1 cellular context compared by ENCODE assay signal in the genomic region with DNA sequence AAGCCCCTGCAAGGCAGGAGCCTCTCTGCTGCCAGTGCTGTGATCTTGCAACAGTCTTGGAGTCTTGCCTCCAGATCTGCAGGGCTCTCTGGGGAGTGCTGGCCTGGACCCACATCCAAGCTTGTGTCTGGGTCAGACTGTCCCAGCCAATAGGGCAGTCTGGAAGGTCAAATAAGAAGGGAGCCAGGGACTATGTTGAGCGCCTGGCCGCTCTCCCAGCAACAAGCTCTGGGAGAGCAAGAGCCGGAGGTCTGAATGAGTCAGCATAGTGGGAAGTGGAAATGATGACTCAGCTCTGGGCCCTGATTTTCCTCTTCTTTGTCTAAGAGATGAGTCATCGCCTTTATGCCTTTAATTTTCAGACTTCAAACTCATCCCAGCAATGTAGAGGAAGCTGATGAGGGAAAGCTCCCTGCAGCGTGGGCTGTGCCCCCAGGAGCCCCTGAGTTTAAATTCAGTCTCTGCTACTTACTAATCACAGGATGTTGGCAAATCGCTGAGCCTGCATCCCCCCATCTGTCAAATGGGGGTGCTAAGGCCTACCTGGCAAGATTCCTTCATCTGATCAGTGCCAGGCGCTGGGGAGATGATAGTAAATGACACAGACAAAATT.
TF ChIP-seq lines count a peak whose summit lies in the region.

No MANE protein-coding gene starts in this region.

TF ChIP-seq in HepG2, 621 proteins besides CTCF, POLR2A, EP300 and RAD21 (continued from another document and continues in another):
- TF ChIP-seq, protein P1, sequence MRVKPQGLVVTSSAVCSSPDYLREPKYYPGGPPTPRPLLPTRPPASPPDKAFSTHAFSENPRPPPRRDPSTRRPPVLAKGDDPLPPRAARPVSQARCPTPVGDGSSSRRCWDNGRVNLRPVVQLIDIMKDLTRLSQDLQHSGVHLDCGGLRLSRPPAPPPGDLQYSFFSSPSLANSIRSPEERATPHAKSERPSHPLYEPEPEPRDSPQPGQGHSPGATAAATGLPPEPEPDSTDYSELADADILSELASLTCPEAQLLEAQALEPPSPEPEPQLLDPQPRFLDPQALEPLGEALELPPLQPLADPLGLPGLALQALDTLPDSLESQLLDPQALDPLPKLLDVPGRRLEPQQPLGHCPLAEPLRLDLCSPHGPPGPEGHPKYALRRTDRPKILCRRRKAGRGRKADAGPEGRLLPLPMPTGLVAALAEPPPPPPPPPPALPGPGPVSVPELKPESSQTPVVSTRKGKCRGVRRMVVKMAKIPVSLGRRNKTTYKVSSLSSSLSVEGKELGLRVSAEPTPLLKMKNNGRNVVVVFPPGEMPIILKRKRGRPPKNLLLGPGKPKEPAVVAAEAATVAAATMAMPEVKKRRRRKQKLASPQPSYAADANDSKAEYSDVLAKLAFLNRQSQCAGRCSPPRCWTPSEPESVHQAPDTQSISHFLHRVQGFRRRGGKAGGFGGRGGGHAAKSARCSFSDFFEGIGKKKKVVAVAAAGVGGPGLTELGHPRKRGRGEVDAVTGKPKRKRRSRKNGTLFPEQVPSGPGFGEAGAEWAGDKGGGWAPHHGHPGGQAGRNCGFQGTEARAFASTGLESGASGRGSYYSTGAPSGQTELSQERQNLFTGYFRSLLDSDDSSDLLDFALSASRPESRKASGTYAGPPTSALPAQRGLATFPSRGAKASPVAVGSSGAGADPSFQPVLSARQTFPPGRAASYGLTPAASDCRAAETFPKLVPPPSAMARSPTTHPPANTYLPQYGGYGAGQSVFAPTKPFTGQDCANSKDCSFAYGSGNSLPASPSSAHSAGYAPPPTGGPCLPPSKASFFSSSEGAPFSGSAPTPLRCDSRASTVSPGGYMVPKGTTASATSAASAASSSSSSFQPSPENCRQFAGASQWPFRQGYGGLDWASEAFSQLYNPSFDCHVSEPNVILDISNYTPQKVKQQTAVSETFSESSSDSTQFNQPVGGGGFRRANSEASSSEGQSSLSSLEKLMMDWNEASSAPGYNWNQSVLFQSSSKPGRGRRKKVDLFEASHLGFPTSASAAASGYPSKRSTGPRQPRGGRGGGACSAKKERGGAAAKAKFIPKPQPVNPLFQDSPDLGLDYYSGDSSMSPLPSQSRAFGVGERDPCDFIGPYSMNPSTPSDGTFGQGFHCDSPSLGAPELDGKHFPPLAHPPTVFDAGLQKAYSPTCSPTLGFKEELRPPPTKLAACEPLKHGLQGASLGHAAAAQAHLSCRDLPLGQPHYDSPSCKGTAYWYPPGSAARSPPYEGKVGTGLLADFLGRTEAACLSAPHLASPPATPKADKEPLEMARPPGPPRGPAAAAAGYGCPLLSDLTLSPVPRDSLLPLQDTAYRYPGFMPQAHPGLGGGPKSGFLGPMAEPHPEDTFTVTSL (CRISPR knock-in tag; IDR thresholded peaks at IDR 0.05; ENCODE audit: borderline replicate concordance) = peak; percentile 62; the same call in 1 of the 2 replicates
- TF ChIP-seq, protein P2, sequence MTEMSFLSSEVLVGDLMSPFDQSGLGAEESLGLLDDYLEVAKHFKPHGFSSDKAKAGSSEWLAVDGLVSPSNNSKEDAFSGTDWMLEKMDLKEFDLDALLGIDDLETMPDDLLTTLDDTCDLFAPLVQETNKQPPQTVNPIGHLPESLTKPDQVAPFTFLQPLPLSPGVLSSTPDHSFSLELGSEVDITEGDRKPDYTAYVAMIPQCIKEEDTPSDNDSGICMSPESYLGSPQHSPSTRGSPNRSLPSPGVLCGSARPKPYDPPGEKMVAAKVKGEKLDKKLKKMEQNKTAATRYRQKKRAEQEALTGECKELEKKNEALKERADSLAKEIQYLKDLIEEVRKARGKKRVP (CRISPR knock-in tag; IDR thresholded peaks at IDR 0.05) = no peak; a peak in 1 of 4 replicates
- no peak for TF ChIP-seq PHF20 (CRISPR knock-in tag; IDR thresholded peaks at IDR 0.05)
- TF ChIP-seq, protein P3, sequence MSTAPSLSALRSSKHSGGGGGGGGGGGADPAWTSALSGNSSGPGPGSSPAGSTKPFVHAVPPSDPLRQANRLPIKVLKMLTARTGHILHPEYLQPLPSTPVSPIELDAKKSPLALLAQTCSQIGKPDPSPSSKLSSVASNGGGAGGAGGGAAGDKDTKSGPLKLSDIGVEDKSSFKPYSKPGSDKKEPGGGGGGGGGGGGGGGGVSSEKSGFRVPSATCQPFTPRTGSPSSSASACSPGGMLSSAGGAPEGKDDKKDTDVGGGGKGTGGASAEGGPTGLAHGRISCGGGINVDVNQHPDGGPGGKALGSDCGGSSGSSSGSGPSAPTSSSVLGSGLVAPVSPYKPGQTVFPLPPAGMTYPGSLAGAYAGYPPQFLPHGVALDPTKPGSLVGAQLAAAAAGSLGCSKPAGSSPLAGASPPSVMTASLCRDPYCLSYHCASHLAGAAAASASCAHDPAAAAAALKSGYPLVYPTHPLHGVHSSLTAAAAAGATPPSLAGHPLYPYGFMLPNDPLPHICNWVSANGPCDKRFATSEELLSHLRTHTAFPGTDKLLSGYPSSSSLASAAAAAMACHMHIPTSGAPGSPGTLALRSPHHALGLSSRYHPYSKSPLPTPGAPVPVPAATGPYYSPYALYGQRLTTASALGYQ (CRISPR knock-in tag; IDR thresholded peaks at IDR 0.05) = no peak
- TF ChIP-seq ZBTB7B (CRISPR knock-in tag; IDR thresholded peaks at IDR 0.05) = no peak
- TF ChIP-seq EZH2 (conservative IDR thresholded peaks at IDR 0.05; ENCODE audit: low read depth, low read length) = no peak
- peak; percentile 75 for TF ChIP-seq XRCC5 (optimal IDR thresholded peaks at IDR 0.05; ENCODE audit: low read length)
- TF ChIP-seq, protein P4, sequence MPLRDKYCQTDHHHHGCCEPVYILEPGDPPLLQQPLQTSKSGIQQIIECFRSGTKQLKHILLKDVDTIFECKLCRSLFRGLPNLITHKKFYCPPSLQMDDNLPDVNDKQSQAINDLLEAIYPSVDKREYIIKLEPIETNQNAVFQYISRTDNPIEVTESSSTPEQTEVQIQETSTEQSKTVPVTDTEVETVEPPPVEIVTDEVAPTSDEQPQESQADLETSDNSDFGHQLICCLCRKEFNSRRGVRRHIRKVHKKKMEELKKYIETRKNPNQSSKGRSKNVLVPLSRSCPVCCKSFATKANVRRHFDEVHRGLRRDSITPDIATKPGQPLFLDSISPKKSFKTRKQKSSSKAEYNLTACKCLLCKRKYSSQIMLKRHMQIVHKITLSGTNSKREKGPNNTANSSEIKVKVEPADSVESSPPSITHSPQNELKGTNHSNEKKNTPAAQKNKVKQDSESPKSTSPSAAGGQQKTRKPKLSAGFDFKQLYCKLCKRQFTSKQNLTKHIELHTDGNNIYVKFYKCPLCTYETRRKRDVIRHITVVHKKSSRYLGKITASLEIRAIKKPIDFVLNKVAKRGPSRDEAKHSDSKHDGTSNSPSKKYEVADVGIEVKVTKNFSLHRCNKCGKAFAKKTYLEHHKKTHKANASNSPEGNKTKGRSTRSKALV (CRISPR knock-in tag; IDR thresholded peaks at IDR 0.05) = peak; percentile 71; the same call in 1 of the 2 replicates
- TF ChIP-seq SIN3A (IDR thresholded peaks at IDR 0.05; ENCODE audit: borderline replicate concordance, low read depth, low read length) = no peak
- TF ChIP-seq NPAS2 (CRISPR knock-in tag; IDR thresholded peaks at IDR 0.05; ENCODE audit: borderline replicate concordance) = no peak
- no peak for TF ChIP-seq MTF1 (CRISPR knock-in tag; IDR thresholded peaks at IDR 0.05)
- TF ChIP-seq, protein P5, sequence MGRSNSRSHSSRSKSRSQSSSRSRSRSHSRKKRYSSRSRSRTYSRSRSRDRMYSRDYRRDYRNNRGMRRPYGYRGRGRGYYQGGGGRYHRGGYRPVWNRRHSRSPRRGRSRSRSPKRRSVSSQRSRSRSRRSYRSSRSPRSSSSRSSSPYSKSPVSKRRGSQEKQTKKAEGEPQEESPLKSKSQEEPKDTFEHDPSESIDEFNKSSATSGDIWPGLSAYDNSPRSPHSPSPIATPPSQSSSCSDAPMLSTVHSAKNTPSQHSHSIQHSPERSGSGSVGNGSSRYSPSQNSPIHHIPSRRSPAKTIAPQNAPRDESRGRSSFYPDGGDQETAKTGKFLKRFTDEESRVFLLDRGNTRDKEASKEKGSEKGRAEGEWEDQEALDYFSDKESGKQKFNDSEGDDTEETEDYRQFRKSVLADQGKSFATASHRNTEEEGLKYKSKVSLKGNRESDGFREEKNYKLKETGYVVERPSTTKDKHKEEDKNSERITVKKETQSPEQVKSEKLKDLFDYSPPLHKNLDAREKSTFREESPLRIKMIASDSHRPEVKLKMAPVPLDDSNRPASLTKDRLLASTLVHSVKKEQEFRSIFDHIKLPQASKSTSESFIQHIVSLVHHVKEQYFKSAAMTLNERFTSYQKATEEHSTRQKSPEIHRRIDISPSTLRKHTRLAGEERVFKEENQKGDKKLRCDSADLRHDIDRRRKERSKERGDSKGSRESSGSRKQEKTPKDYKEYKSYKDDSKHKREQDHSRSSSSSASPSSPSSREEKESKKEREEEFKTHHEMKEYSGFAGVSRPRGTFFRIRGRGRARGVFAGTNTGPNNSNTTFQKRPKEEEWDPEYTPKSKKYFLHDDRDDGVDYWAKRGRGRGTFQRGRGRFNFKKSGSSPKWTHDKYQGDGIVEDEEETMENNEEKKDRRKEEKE (IDR thresholded peaks at IDR 0.05) = no peak
- no peak for TF ChIP-seq PAWR (CRISPR knock-in tag; IDR thresholded peaks at IDR 0.05; ENCODE audit: borderline replicate concordance)
- TF ChIP-seq KLF16 (CRISPR knock-in tag; IDR thresholded peaks at IDR 0.05) = peak in 1 of 2 experiments; percentile 56; a peak in 1 of 4 replicates
- no peak for TF ChIP-seq ZNF468 (CRISPR knock-in tag; IDR thresholded peaks at IDR 0.05)
- TF ChIP-seq NFYC (CRISPR knock-in tag; IDR thresholded peaks at IDR 0.05) = no peak
- no peak for TF ChIP-seq ZNF883 (CRISPR knock-in tag; IDR thresholded peaks at IDR 0.05; ENCODE audit: not compliant biosample characterization)
- TF ChIP-seq, protein P6, sequence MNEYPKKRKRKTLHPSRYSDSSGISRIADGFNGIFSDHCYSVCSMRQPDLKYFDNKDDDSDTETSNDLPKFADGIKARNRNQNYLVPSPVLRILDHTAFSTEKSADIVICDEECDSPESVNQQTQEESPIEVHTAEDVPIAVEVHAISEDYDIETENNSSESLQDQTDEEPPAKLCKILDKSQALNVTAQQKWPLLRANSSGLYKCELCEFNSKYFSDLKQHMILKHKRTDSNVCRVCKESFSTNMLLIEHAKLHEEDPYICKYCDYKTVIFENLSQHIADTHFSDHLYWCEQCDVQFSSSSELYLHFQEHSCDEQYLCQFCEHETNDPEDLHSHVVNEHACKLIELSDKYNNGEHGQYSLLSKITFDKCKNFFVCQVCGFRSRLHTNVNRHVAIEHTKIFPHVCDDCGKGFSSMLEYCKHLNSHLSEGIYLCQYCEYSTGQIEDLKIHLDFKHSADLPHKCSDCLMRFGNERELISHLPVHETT (CRISPR knock-in tag; conservative IDR thresholded peaks at IDR 0.05) = no peak
- TF ChIP-seq ZNF331 (CRISPR knock-in tag; IDR thresholded peaks at IDR 0.05) = 0 out of 2 replicates have a peak, but pooled peaks have one; percentile 32
- peak; percentile 84 for TF ChIP-seq GATAD2A (CRISPR knock-in tag; IDR thresholded peaks at IDR 0.05)
- no peak for TF ChIP-seq ZNF7 (CRISPR knock-in tag; IDR thresholded peaks at IDR 0.05)
- TF ChIP-seq, protein P7, sequence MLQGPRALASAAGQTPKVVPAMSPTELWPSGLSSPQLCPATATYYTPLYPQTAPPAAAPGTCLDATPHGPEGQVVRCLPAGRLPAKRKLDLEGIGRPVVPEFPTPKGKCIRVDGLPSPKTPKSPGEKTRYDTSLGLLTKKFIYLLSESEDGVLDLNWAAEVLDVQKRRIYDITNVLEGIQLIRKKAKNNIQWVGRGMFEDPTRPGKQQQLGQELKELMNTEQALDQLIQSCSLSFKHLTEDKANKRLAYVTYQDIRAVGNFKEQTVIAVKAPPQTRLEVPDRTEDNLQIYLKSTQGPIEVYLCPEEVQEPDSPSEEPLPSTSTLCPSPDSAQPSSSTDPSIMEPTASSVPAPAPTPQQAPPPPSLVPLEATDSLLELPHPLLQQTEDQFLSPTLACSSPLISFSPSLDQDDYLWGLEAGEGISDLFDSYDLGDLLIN (CRISPR knock-in tag; IDR thresholded peaks at IDR 0.05; ENCODE audit: borderline replicate concordance) = no peak
- peak; percentile 65 for TF ChIP-seq ELF3 (CRISPR knock-in tag; IDR thresholded peaks at IDR 0.05)
- no peak for TF ChIP-seq ZNF256 (CRISPR knock-in tag; conservative IDR thresholded peaks at IDR 0.05)
- no peak for TF ChIP-seq ZFP1 (CRISPR knock-in tag; IDR thresholded peaks at IDR 0.05)
- TF ChIP-seq, protein P8, sequence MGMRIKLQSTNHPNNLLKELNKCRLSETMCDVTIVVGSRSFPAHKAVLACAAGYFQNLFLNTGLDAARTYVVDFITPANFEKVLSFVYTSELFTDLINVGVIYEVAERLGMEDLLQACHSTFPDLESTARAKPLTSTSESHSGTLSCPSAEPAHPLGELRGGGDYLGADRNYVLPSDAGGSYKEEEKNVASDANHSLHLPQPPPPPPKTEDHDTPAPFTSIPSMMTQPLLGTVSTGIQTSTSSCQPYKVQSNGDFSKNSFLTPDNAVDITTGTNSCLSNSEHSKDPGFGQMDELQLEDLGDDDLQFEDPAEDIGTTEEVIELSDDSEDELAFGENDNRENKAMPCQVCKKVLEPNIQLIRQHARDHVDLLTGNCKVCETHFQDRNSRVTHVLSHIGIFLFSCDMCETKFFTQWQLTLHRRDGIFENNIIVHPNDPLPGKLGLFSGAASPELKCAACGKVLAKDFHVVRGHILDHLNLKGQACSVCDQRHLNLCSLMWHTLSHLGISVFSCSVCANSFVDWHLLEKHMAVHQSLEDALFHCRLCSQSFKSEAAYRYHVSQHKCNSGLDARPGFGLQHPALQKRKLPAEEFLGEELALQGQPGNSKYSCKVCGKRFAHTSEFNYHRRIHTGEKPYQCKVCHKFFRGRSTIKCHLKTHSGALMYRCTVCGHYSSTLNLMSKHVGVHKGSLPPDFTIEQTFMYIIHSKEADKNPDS (CRISPR knock-in tag; IDR thresholded peaks at IDR 0.05) = no peak
- TF ChIP-seq, protein P9, sequence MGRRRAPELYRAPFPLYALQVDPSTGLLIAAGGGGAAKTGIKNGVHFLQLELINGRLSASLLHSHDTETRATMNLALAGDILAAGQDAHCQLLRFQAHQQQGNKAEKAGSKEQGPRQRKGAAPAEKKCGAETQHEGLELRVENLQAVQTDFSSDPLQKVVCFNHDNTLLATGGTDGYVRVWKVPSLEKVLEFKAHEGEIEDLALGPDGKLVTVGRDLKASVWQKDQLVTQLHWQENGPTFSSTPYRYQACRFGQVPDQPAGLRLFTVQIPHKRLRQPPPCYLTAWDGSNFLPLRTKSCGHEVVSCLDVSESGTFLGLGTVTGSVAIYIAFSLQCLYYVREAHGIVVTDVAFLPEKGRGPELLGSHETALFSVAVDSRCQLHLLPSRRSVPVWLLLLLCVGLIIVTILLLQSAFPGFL (CRISPR knock-in tag; IDR thresholded peaks at IDR 0.05) = no peak
- TF ChIP-seq, protein P10, sequence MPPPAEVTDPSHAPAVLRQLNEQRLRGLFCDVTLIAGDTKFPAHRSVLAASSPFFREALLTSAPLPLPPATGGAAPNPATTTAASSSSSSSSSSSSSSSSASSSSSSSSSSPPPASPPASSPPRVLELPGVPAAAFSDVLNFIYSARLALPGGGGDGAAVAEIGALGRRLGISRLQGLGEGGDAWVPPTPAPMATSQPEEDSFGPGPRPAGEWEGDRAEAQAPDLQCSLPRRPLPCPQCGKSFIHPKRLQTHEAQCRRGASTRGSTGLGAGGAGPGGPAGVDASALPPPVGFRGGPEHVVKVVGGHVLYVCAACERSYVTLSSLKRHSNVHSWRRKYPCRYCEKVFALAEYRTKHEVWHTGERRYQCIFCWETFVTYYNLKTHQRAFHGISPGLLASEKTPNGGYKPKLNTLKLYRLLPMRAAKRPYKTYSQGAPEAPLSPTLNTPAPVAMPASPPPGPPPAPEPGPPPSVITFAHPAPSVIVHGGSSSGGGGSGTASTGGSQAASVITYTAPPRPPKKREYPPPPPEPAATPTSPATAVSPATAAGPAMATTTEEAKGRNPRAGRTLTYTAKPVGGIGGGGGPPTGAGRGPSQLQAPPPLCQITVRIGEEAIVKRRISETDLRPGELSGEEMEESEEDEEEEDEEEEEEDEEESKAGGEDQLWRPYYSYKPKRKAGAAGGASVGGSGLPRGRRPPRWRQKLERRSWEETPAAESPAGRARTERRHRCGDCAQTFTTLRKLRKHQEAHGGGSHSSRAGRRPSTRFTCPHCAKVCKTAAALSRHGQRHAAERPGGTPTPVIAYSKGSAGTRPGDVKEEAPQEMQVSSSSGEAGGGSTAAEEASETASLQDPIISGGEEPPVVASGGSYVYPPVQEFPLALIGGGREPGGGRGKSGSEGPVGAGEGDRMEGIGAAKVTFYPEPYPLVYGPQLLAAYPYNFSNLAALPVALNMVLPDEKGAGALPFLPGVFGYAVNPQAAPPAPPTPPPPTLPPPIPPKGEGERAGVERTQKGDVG (CRISPR knock-in tag; IDR thresholded peaks at IDR 0.05; ENCODE audit: borderline replicate concordance) = no peak
- TF ChIP-seq HDAC1 (CRISPR knock-in tag; IDR thresholded peaks at IDR 0.05) = peak; percentile 64
